ENCODE assay signal across 32 cellular contexts in the genomic region with DNA sequence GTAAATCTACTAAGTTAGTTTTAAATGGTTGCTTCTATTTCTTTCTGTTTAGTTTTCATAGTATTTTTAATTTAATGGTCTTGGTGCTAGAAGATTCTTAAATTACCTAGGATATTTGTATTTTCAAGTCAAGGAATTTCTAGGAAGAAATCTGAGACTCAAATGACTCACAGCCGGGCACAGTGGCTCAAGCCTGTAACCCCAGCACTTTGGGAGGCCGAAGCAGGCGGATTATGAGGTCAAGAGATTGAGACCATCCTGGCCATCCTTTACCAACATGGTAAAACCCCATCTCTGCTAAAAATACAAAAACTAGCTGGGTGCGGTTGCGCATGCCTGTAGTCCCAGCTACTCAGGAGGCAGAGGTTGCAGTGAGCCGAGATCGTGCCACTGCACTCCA.
"Had no signal": no experiment of that assay in that cellular context is flagged by ENCODE, and none has a peak within 500 bp of the region (broad histone marks: within the 10 kb centered on the region; RNA-seq: fewer than 3 reads in every experiment).

No MANE protein-coding gene starts in this region.

- H3K4me1 ChIP-seq: breast epithelium, colonic mucosa, esophagus squamous epithelium, gastrocnemius medialis, prostate gland, stomach, thyroid gland had no signal

- H3K9me3 ChIP-seq: breast epithelium, colonic mucosa, esophagus squamous epithelium, gastrocnemius medialis, ovary, prostate gland, stomach, thyroid gland, upper lobe of left lung had no signal

- H3K4me3 Mint-ChIP-seq: activated CD4-positive, alpha-beta memory T cell treated with anti-CD3 and anti-CD28 coated beads for 36 hours; activated CD4-positive, alpha-beta T cell treated with anti-CD3 and anti-CD28 coated beads, Interleukin-2, amount 10 ng/mL, durations not matched to agents 24 days and 14 days; activated naive CD4-positive, alpha-beta T cell treated with anti-CD3 and anti-CD28 coated beads, Interleukin-2, amount 50 U/mL, for 24 hours; activated naive CD8-positive, alpha-beta T cell treated with anti-CD3 and anti-CD28 coated beads, Interleukin-2, amount 50 U/mL, for 24 hours; central memory CD8-positive, alpha-beta T cell; naive B cell; stimulated activated naive B cell treated with anti-CD40 and anti-IgM and Interleukin-4, amounts not matched to agents 10 μg/mL and 1 μg/mL and 100 μg/mL, for 72 hours had no signal

- ATAC-seq: activated naive CD8-positive, alpha-beta T cell treated with anti-CD3 and anti-CD28 coated beads, Interleukin-2, amount 50 U/mL, for 24 hours; gastrocnemius medialis; left cardiac atrium; left ventricle myocardium superior; sciatic nerve; stimulated activated naive B cell treated with anti-CD40 and anti-IgM and Interleukin-4, amounts not matched to agents 10 μg/mL and 1 μg/mL and 100 μg/mL, for 72 hours had no signal

- H3K36me3 ChIP-seq: breast epithelium, ovary, prostate gland had no signal

- H3K4me1 Mint-ChIP-seq: naive B cell; stimulated activated naive B cell treated with anti-CD40 and anti-IgM and Interleukin-4, amounts not matched to agents 10 μg/mL and 1 μg/mL and 100 μg/mL, for 72 hours had no signal

- H3K27me3 Mint-ChIP-seq: activated CD4-positive, alpha-beta memory T cell treated with anti-CD3 and anti-CD28 coated beads for 36 hours; activated CD4-positive, alpha-beta T cell treated with anti-CD3 and anti-CD28 coated beads, Interleukin-2, amount 10 ng/mL, durations not matched to agents 24 days and 14 days; activated naive CD4-positive, alpha-beta T cell treated with anti-CD3 and anti-CD28 coated beads, Interleukin-2, amount 50 U/mL, for 24 hours; activated naive CD8-positive, alpha-beta T cell treated with anti-CD3 and anti-CD28 coated beads, Interleukin-2, amount 50 U/mL, for 24 hours; central memory CD8-positive, alpha-beta T cell; naive B cell; stimulated activated naive B cell treated with anti-CD40 and anti-IgM and Interleukin-4, amounts not matched to agents 10 μg/mL and 1 μg/mL and 100 μg/mL, for 72 hours had no signal

- H3K27ac Mint-ChIP-seq: activated CD4-positive, alpha-beta memory T cell treated with anti-CD3 and anti-CD28 coated beads for 36 hours; activated CD4-positive, alpha-beta T cell treated with anti-CD3 and anti-CD28 coated beads, Interleukin-2, amount 10 ng/mL, durations not matched to agents 24 days and 14 days; activated naive CD4-positive, alpha-beta T cell treated with anti-CD3 and anti-CD28 coated beads, Interleukin-2, amount 50 U/mL, for 24 hours; activated naive CD8-positive, alpha-beta T cell treated with anti-CD3 and anti-CD28 coated beads, Interleukin-2, amount 50 U/mL, for 24 hours; activated T-helper 2 cell treated with anti-CD3 and anti-CD28 coated beads, Interferon-gamma antibody, Interleukin-2, Interleukin-4, amounts not matched to agents 10 μg/mL and 5 μg/mL and 100 μg/mL, durations not matched to agents 14 hours and 24 hours and 36 hours; stimulated activated naive B cell treated with anti-CD40 and anti-IgM and Interleukin-4, amounts not matched to agents 10 μg/mL and 1 μg/mL and 100 μg/mL, for 72 hours had no signal

- DNase-seq: activated CD4-positive, alpha-beta memory T cell treated with anti-CD3 and anti-CD28 coated beads for 36 hours; activated CD4-positive, alpha-beta T cell treated with anti-CD3 and anti-CD28 coated beads, Interleukin-2, amount 10 ng/mL, durations not matched to agents 24 days and 14 days; activated CD4-positive, CD25-positive, alpha-beta regulatory T cell treated with anti-CD3 and anti-CD28 coated beads, Interleukin-2, amount 50 U/mL, for 72 hours; activated CD8-positive, alpha-beta memory T cell treated with anti-CD3 and anti-CD28 coated beads, Interleukin-2, amount 50 U/mL, for 4 hours; activated naive CD8-positive, alpha-beta T cell treated with anti-CD3 and anti-CD28 coated beads, Interleukin-2, amount 50 U/mL, for 24 hours; activated T-cell treated with anti-CD3 and anti-CD28 coated beads, Interleukin-2, amount 50 U/mL, for 1 hour; amygdala; colonic mucosa; effector CD8-positive, alpha-beta T cell; esophagus squamous epithelium; gastrocnemius medialis; glutamatergic neuron; left cardiac atrium; left ventricle myocardium superior; naive B cell; ovary; retina; stimulated activated CD4-positive, alpha-beta T cell treated with anti-CD3 and anti-CD28 coated beads, Interleukin-15, amount 100 ng/mL, for 24 hours; stimulated activated CD4-positive, alpha-beta T cell treated with anti-CD3 and anti-CD28 coated beads, Interleukin-2, amount 100 ng/mL, for 24 hours; stimulated activated naive B cell treated with anti-CD40 and anti-IgM and Interleukin-4, amounts not matched to agents 10 μg/mL and 1 μg/mL and 100 μg/mL, for 72 hours; stomach; T-helper 9 cell; thyroid gland; upper lobe of left lung had no signal

- H3K27me3 ChIP-seq: breast epithelium, colonic mucosa, esophagus squamous epithelium, gastrocnemius medialis, hepatocyte, ovary, stomach, thyroid gland, upper lobe of left lung had no signal

- H3K27ac ChIP-seq: breast epithelium, colonic mucosa, esophagus squamous epithelium, gastrocnemius medialis, hepatocyte, ovary, prostate gland, stomach, thyroid gland, upper lobe of left lung had no signal

- H3K4me3 ChIP-seq: breast epithelium, colonic mucosa, esophagus squamous epithelium, gastrocnemius medialis, hepatocyte, ovary, prostate gland, smooth muscle cell, stomach, thyroid gland, upper lobe of left lung had no signal
